Comparison of ENCODE assay signal across 8 cellular contexts in genomic region chr5:79236970-79237734, GRCh38. TPM values are rescaled to one million over a fixed set of nuclear protein-coding genes. Genes with fewer than 3 reads are reported as not detected.
DNase-seq lines count a peak whose midpoint lies in the region; ATAC-seq and TF ChIP-seq lines count a peak whose summit lies in the region.

No MANE protein-coding gene starts in this region.

- H4K20me1 ChIP-seq in MM.1S (ENCODE audit: insufficient read depth, low read length): no peaks in the 10 kb centered on the region

- no peak for TF ChIP-seq CTCF in MM.1S (IDR thresholded peaks at IDR 0.05; ENCODE audit: low read length)
- no peak for TF ChIP-seq CTCF in choroid plexus epithelial cell (conservative IDR thresholded peaks at IDR 0.05; ENCODE audit: low read depth, low read length)
- no peak for TF ChIP-seq CTCF in left lung (IDR thresholded peaks at IDR 0.05)

- peak overlapping the region; percentile 82 for H3K4me2 ChIP-seq in MM.1S (ENCODE audit: low read depth, low read length)

- no peaks in the 10 kb centered on the region for H3K36me3 ChIP-seq in MM.1S (replicated peaks; ENCODE audit: insufficient read depth, low read length)
- no peaks in the 10 kb centered on the region for H3K36me3 ChIP-seq in left lung

- H3F3A ChIP-seq in MM.1S (ENCODE audit: insufficient read depth, low read length): peaks cover 22% of the 10 kb centered on the region

- H3K79me2 ChIP-seq in MM.1S (ENCODE audit: low read length): peaks cover 54% of the 10 kb centered on the region

- H3K4me1 ChIP-seq in MM.1S (ENCODE audit: low read length) (0 out of 2 replicates have a peak, but pooled peaks cover 2% of the 10 kb centered on the region), left lung (peaks cover 4 to 40% of the 10 kb centered on the region in 2 donors)

- intact Hi-C loops in left lung (cut with DNase I): no loop called here

- H3K9me3 ChIP-seq in MM.1S (replicated peaks; ENCODE audit: insufficient read depth, low read length): no peaks in the 10 kb centered on the region
- H3K9me3 ChIP-seq in left lung: no peaks in the 10 kb centered on the region

- DNase-seq in DMS53 (lab: John Stamatoyannopoulos, UW): peak; percentile 85
- peak; percentile 64 for DNase-seq in MM.1S
- peak; percentile 5 for DNase-seq in activated CD4-positive, CD25-positive, alpha-beta regulatory T cell treated with anti-CD3 and anti-CD28 coated beads, Interleukin-2, amount 50 U/mL, for 16 hours (ENCODE audit: low read depth, low spot score)
- peak; percentile 54 for DNase-seq in choroid plexus epithelial cell (ENCODE audit: low read depth)
- peak; percentile 55 to 85 for DNase-seq in left lung
- DNase-seq in stimulated activated CD4-positive, alpha-beta T cell treated with anti-CD3 and anti-CD28 coated beads, Interleukin-4, amount 100 ng/mL, for 24 hours: peak; percentile 29
- DNase-seq in dedifferentiated amniotic fluid mesenchymal stem cell (ENCODE audit: extremely low spot score): no peak

- no peaks in the 10 kb centered on the region for H3K9me2 ChIP-seq in MM.1S (replicated peaks; ENCODE audit: insufficient read depth, low read length)

- H3K27ac ChIP-seq in MM.1S (ENCODE audit: low read length) (peak overlapping the region; percentile 87), left lung (peak overlapping the region; percentile 71 to 91)

- H3K4me3 ChIP-seq in MM.1S (ENCODE audit: low read length): peak overlapping the region; percentile 85
- peak overlapping the region; percentile 68 for H3K4me3 ChIP-seq in choroid plexus epithelial cell (ENCODE audit: low read depth, low read length)
- H3K4me3 ChIP-seq in left lung: peak overlapping the region; percentile 85 to 97

- H3K9ac ChIP-seq in MM.1S (ENCODE audit: low read length): peak overlapping the region; percentile 94

- H3K27me3 ChIP-seq in MM.1S (replicated peaks; ENCODE audit: insufficient read depth, low read length) (no peaks in the 10 kb centered on the region), left lung (peaks cover 0 to 17% of the 10 kb centered on the region in 2 donors)

- H2AFZ ChIP-seq in MM.1S (ENCODE audit: low read length): peak overlapping the region; percentile 89

- ATAC-seq in GM21786 (IDR thresholded peaks at IDR 0.05; ENCODE audit: unreplicated experiment) (peak; percentile 28), left lung (peak; percentile 40)

RNA-seq across cellular contexts. Expression of gene JMY, which starts 1.2 kb away (rescaled TPM):
- 10 to 100 TPM in 1 of 2 donors, 1 to 10 TPM in 1; 6.2 to 11.4 TPM for total RNA-seq in left lung
